Comparison of ENCODE assay signal across 22 cellular contexts in the genomic region with DNA sequence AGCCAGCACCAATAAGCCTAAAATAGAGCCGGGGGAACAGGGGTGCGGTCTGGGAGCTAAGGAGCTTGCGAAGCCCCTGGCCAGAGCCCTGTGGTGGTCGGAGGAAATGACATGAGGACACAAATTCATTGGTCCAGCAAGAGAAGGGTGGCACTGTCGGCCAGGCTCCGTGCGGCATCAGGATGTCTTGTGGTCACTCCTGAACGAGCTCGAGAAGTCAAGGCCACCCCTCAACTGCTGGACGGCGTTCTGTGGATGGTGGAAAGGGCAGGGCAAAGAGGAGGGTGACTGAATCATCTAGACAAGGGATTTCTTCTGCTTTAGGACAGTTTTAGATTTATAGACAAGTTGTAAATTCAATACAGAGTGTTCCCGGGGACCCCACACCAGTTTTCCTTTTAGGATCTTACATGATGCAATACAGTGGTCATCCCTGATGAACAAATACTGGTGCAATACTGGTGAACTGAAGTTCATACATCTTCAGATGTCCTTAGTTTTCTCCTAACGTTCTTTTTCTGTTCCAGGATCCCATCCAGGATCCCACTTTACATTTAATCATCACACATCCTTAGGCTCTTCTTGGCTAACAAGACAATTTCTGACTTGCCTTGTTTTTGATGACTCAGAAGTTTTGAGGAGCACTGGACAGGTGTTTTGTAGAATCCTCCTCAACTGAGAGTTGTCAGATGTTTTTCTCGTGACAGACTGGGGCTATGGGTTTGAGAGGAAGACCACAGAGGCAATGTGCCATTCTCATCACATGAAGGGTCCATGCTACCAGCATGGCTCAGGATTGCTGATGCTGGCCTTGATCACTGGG. TPM values are rescaled to one million over a fixed set of nuclear protein-coding genes. Genes with fewer than 3 reads are reported as not detected.
"Had no signal": no experiment of that assay in that cellular context is flagged by ENCODE, and none has a peak within 500 bp of the region (broad histone marks: within the 10 kb centered on the region; RNA-seq: fewer than 3 reads in every experiment).

No MANE protein-coding gene starts in this region.

- H3K27me3 ChIP-seq: body of pancreas, gastrocnemius medialis, right atrium auricular region, transverse colon, uterus had no signal

- H3K9me3 ChIP-seq: body of pancreas, gastrocnemius medialis, left ventricle myocardium inferior, prostate gland, right atrium auricular region, transverse colon, uterus had no signal

- H3K36me3 Mint-ChIP-seq: activated naive CD8-positive, alpha-beta T cell treated with anti-CD3 and anti-CD28 coated beads for 36 hours had no signal

- H3K36me3 ChIP-seq: gastrocnemius medialis, left ventricle myocardium inferior, prostate gland, right atrium auricular region, transverse colon, uterus had no signal

- H3K4me3 ChIP-seq: body of pancreas, gastrocnemius medialis, left ventricle myocardium inferior, prostate gland, right atrium auricular region, transverse colon, uterus had no signal

- H3K27me3 Mint-ChIP-seq: activated CD4-positive, alpha-beta T cell treated with anti-CD3 and anti-CD28 coated beads, Interleukin-2, amount 10 ng/mL, durations not matched to agents 7 days and 5 days; activated naive CD8-positive, alpha-beta T cell treated with anti-CD3 and anti-CD28 coated beads for 36 hours had no signal

- DNase-seq: activated CD4-positive, alpha-beta T cell treated with anti-CD3 and anti-CD28 coated beads, Interleukin-2, amount 10 ng/mL, durations not matched to agents 7 days and 5 days; activated CD8-positive, alpha-beta memory T cell treated with anti-CD3 and anti-CD28 coated beads for 24 hours; activated CD8-positive, alpha-beta memory T cell treated with anti-CD3 and anti-CD28 coated beads, Interleukin-2, amount 50 U/mL, for 48 hours; activated gamma-delta T cell treated with Interleukin-2 at 50 U/mL for 16 hours; activated naive CD8-positive, alpha-beta T cell treated with anti-CD3 and anti-CD28 coated beads for 36 hours; amygdala; body of pancreas; caudate nucleus; gastrocnemius medialis; head of caudate nucleus; left ventricle myocardium inferior; stimulated activated CD4-positive, alpha-beta T cell treated with anti-CD3 and anti-CD28 coated beads, Interleukin-2, amount 100 ng/mL, for 24 hours; stimulated activated naive CD4-positive, alpha-beta T cell treated with Interleukin-2 at 50 U/mL for 16 hours; T-helper 1 cell; T-helper 9 cell; transverse colon; uterus had no signal

- H3K9me3 Mint-ChIP-seq: activated CD4-positive, alpha-beta T cell treated with anti-CD3 and anti-CD28 coated beads, Interleukin-2, amount 10 ng/mL, durations not matched to agents 7 days and 5 days; activated naive CD8-positive, alpha-beta T cell treated with anti-CD3 and anti-CD28 coated beads for 36 hours; neural crest cell had no signal

- H3K4me3 Mint-ChIP-seq: activated CD4-positive, alpha-beta T cell treated with anti-CD3 and anti-CD28 coated beads, Interleukin-2, amount 10 ng/mL, durations not matched to agents 7 days and 5 days; activated naive CD8-positive, alpha-beta T cell treated with anti-CD3 and anti-CD28 coated beads for 36 hours; neural crest cell had no signal

- H3K27ac ChIP-seq: body of pancreas, gastrocnemius medialis, left ventricle myocardium inferior, prostate gland, right atrium auricular region, transverse colon, uterus had no signal

- H3K27ac Mint-ChIP-seq: activated CD4-positive, alpha-beta T cell treated with anti-CD3 and anti-CD28 coated beads, Interleukin-2, amount 10 ng/mL, durations not matched to agents 7 days and 5 days; activated naive CD8-positive, alpha-beta T cell treated with anti-CD3 and anti-CD28 coated beads for 36 hours had no signal

- H3K4me1 Mint-ChIP-seq: neural crest cell had no signal

- H3K4me1 ChIP-seq: gastrocnemius medialis, prostate gland, right atrium auricular region, uterus had no signal

- ATAC-seq: body of pancreas, gastrocnemius medialis had no signal

RNA-seq across cellular contexts. Expression of gene EDAR, which starts 13.2 kb away (rescaled TPM):
- total RNA-seq: body of pancreas, gastrocnemius medialis, neural crest cell, osteoblast, right atrium auricular region, skeletal muscle tissue had no signal
